1 cellular context compared by ENCODE assay signal in the genomic region with DNA sequence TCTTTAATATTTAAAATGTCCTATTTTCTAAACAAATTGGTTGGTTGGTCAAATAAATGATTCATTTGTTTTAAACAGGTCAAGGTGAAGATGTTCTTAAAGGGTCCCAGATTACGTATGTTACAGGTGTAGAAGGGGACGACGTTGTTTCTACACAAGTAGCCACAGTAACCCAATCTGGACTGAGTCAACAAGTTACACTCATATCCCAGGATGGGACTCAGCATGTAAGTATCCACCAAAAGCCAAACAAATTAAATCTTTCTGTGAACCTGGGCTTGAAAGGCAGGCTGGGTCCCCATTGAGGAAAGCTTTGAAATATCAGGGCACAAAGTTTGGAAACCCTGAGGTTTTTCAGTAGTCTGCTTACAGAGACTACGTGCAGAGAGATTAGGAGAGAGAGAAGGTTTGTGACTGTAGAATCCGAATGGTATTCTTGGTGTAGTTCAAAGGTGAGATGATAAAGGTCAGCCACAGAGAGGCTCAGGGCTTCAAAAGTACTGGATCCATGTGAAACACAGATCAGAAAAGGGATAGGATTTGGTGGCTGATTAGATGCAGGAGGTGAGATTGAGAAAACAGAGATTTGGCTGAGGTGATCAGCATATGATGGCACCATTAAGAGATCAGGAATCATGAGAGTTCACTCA.
TF ChIP-seq lines count a peak whose summit lies in the region.

No MANE protein-coding gene starts in this region.

TF ChIP-seq in IMR-90, 13 proteins besides CTCF, POLR2A, EP300 and RAD21:
- TF ChIP-seq CEBPB (IDR thresholded peaks at IDR 0.05; ENCODE audit: low read depth, low read length) (0 out of 2 replicates have a peak, but pooled peaks have one; percentile 9), SMC3 (IDR thresholded peaks at IDR 0.05; ENCODE audit: low read depth, low read length) (no peak), RCOR1 (IDR thresholded peaks at IDR 0.05; ENCODE audit: insufficient replicate concordance, low read length) (peak; percentile 51), NFE2L2 (IDR thresholded peaks at IDR 0.05; ENCODE audit: low read depth, low read length) (no peak)
- TF ChIP-seq, protein P1, sequence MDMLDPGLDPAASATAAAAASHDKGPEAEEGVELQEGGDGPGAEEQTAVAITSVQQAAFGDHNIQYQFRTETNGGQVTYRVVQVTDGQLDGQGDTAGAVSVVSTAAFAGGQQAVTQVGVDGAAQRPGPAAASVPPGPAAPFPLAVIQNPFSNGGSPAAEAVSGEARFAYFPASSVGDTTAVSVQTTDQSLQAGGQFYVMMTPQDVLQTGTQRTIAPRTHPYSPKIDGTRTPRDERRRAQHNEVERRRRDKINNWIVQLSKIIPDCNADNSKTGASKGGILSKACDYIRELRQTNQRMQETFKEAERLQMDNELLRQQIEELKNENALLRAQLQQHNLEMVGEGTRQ (IDR thresholded peaks at IDR 0.05; ENCODE audit: low read depth, low read length): no peak
- TF ChIP-seq, protein P2, sequence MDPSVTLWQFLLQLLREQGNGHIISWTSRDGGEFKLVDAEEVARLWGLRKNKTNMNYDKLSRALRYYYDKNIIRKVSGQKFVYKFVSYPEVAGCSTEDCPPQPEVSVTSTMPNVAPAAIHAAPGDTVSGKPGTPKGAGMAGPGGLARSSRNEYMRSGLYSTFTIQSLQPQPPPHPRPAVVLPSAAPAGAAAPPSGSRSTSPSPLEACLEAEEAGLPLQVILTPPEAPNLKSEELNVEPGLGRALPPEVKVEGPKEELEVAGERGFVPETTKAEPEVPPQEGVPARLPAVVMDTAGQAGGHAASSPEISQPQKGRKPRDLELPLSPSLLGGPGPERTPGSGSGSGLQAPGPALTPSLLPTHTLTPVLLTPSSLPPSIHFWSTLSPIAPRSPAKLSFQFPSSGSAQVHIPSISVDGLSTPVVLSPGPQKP (IDR thresholded peaks at IDR 0.05; ENCODE audit: borderline replicate concordance, low read depth, low read length): no peak
